17 cellular contexts compared by ENCODE assay signal in the genomic region with DNA sequence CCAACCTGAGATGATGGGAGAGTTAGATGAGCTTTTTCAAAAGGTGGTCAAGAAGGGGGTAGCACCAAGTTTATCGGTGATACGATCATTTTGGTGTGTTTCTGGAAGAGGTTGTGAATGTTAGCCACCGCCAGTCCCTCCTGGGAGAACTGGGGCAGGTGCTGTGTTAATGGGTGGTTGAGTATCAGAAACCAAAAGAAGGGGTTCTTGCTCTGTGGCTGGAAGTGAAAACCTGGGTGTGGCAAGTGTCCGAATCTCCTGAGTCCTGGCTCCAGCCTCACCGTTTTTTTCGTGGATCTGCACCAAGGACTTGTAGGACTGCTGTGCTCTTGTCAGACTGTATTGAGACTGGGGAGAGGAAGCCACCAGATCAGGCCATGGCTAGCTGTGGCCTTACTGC. TPM values are rescaled to one million over a fixed set of nuclear protein-coding genes. Genes with fewer than 3 reads are reported as not detected.
A peak's percentile ranks its signal among the peaks of the same experiment; 100 is the strongest.
DNase-seq lines count a peak whose midpoint lies in the region; ATAC-seq and TF ChIP-seq lines count a peak whose summit lies in the region.
"Had no signal": no experiment of that assay in that cellular context is flagged by ENCODE, and none has a peak within 500 bp of the region (broad histone marks: within the 10 kb centered on the region; RNA-seq: fewer than 3 reads in every experiment).

No MANE protein-coding gene starts in this region.

- H3K27ac Mint-ChIP-seq in activated naive CD8-positive, alpha-beta T cell = peak overlapping the region; percentile 22
- no peak overlapping the region for H3K27ac Mint-ChIP-seq in activated naive CD8-positive, alpha-beta T cell treated with anti-CD3 and anti-CD28 coated beads for 36 hours
- H3K27ac Mint-ChIP-seq in chondrocyte (ENCODE audit: unreplicated experiment) = peak overlapping the region; percentile 60
- peak overlapping the region; percentile 2 for H3K27ac Mint-ChIP-seq in stimulated activated naive B cell treated with anti-CD40 and anti-IgM and Interleukin-4, amounts not matched to agents 10 μg/mL and 1 μg/mL and 100 μg/mL, for 72 hours
- H3K27ac Mint-ChIP-seq: B cell; CD4-positive, alpha-beta T cell had no signal

- H3K79me2 ChIP-seq in MM.1S (ENCODE audit: low read length) = peaks cover 17% of the 10 kb centered on the region

- no peak overlapping the region for H3K9ac ChIP-seq in MM.1S (ENCODE audit: low read length)

- peaks cover 2% of the 10 kb centered on the region for H3K36me3 Mint-ChIP-seq in activated naive CD8-positive, alpha-beta T cell
- H3K36me3 Mint-ChIP-seq in activated naive CD8-positive, alpha-beta T cell treated with anti-CD3 and anti-CD28 coated beads for 36 hours = peaks cover 25% of the 10 kb centered on the region
- peaks cover 44% of the 10 kb centered on the region for H3K36me3 Mint-ChIP-seq in chondrocyte (ENCODE audit: low read depth)
- H3K36me3 Mint-ChIP-seq in stimulated activated naive B cell treated with anti-CD40 and anti-IgM and Interleukin-4, amounts not matched to agents 10 μg/mL and 1 μg/mL and 100 μg/mL, for 72 hours = peaks cover 30 to 66% of the 10 kb centered on the region in 2 donors

- H3K9me3 ChIP-seq in MM.1S (replicated peaks; ENCODE audit: insufficient read depth, low read length) = no peaks in the 10 kb centered on the region
- H3K9me3 ChIP-seq: HAP-1 had no signal

- no peaks in the 10 kb centered on the region for H3K9me3 Mint-ChIP-seq in activated naive CD8-positive, alpha-beta T cell (ENCODE audit: low read depth)
- H3K9me3 Mint-ChIP-seq in activated naive CD8-positive, alpha-beta T cell treated with anti-CD3 and anti-CD28 coated beads for 36 hours = no peaks in the 10 kb centered on the region
- H3K9me3 Mint-ChIP-seq in chondrocyte (ENCODE audit: low read depth) = no peaks in the 10 kb centered on the region
- H3K9me3 Mint-ChIP-seq in stimulated activated naive B cell treated with anti-CD40 and anti-IgM and Interleukin-4, amounts not matched to agents 10 μg/mL and 1 μg/mL and 100 μg/mL, for 72 hours = no peaks in the 10 kb centered on the region
- H3K9me3 Mint-ChIP-seq: CD4-positive, alpha-beta T cell had no signal

- H3K9me2 ChIP-seq in MM.1S (replicated peaks; ENCODE audit: insufficient read depth, low read length) = no peaks in the 10 kb centered on the region

- no peak overlapping the region for H3K4me3 ChIP-seq in MM.1S (ENCODE audit: low read length)
- H3K4me3 ChIP-seq: HAP-1 had no signal

- peaks cover 10% of the 10 kb centered on the region; the same call in 1 of the 2 replicates for H3F3A ChIP-seq in MM.1S (ENCODE audit: insufficient read depth, low read length)

- no peak for DNase-seq in activated naive CD8-positive, alpha-beta T cell treated with anti-CD3 and anti-CD28 coated beads for 36 hours
- DNase-seq in MM.1S (peak; percentile 36), chondrocyte (ENCODE audit: low spot score) (no peak), HPDE6-E6E7 (ENCODE audit: extremely low spot score) (no peak)
- DNase-seq in stimulated activated naive B cell treated with anti-CD40 and anti-IgM and Interleukin-4, amounts not matched to agents 10 μg/mL and 1 μg/mL and 100 μg/mL, for 72 hours = no peak
- DNase-seq: C1 segment of cervical spinal cord; Calu3; CD4-positive, alpha-beta T cell; DMS 273 treated with DMSO at 0.1 percent for 48 hours had no signal

- no peak for ATAC-seq in stimulated activated naive B cell treated with anti-CD40 and anti-IgM and Interleukin-4, amounts not matched to agents 10 μg/mL and 1 μg/mL and 100 μg/mL, for 72 hours (replicated peaks)
- ATAC-seq in HG02852 (IDR thresholded peaks at IDR 0.05; ENCODE audit: unreplicated experiment) (no peak), GM18861 (IDR thresholded peaks at IDR 0.05; ENCODE audit: unreplicated experiment) (no peak)

- H2AFZ ChIP-seq in MM.1S (ENCODE audit: low read length) = no peak overlapping the region

- H3K27me3 Mint-ChIP-seq in activated naive CD8-positive, alpha-beta T cell = no peaks in the 10 kb centered on the region
- H3K27me3 Mint-ChIP-seq in activated naive CD8-positive, alpha-beta T cell treated with anti-CD3 and anti-CD28 coated beads for 36 hours = no peaks in the 10 kb centered on the region
- H3K27me3 Mint-ChIP-seq in chondrocyte (ENCODE audit: low read depth) = no peaks in the 10 kb centered on the region
- H3K27me3 Mint-ChIP-seq in stimulated activated naive B cell treated with anti-CD40 and anti-IgM and Interleukin-4, amounts not matched to agents 10 μg/mL and 1 μg/mL and 100 μg/mL, for 72 hours = no peaks in the 10 kb centered on the region
- H3K27me3 Mint-ChIP-seq: B cell; CD4-positive, alpha-beta T cell had no signal

- peak overlapping the region; percentile 22; the same call in 1 of the 2 replicates for H3K4me2 ChIP-seq in MM.1S (ENCODE audit: low read depth, low read length)

- H3K36me3 ChIP-seq in MM.1S (replicated peaks; ENCODE audit: insufficient read depth, low read length) = peaks cover 42% of the 10 kb centered on the region

- no peak overlapping the region for H3K27ac ChIP-seq in MM.1S (ENCODE audit: low read length)

- peaks cover 27% of the 10 kb centered on the region for H3K4me1 Mint-ChIP-seq in activated naive CD8-positive, alpha-beta T cell (ENCODE audit: low read depth)
- H3K4me1 Mint-ChIP-seq in activated naive CD8-positive, alpha-beta T cell treated with anti-CD3 and anti-CD28 coated beads for 36 hours = peaks cover 10% of the 10 kb centered on the region
- H3K4me1 Mint-ChIP-seq in chondrocyte (ENCODE audit: low read depth) = peaks cover 20% of the 10 kb centered on the region
- H3K4me1 Mint-ChIP-seq in stimulated activated naive B cell treated with anti-CD40 and anti-IgM and Interleukin-4, amounts not matched to agents 10 μg/mL and 1 μg/mL and 100 μg/mL, for 72 hours = peaks cover 19 to 50% of the 10 kb centered on the region in 2 donors

- peaks cover 19% of the 10 kb centered on the region for H3K4me1 ChIP-seq in MM.1S (ENCODE audit: low read length)
- H3K4me1 ChIP-seq: HAP-1 had no signal

- H3K4me3 Mint-ChIP-seq in activated naive CD8-positive, alpha-beta T cell = no peak overlapping the region
- H3K4me3 Mint-ChIP-seq in activated naive CD8-positive, alpha-beta T cell treated with anti-CD3 and anti-CD28 coated beads for 36 hours = no peak overlapping the region
- H3K4me3 Mint-ChIP-seq in chondrocyte (ENCODE audit: unreplicated experiment) = no peak overlapping the region
- H3K4me3 Mint-ChIP-seq in stimulated activated naive B cell treated with anti-CD40 and anti-IgM and Interleukin-4, amounts not matched to agents 10 μg/mL and 1 μg/mL and 100 μg/mL, for 72 hours = no peak overlapping the region
- H3K4me3 Mint-ChIP-seq: B cell; CD4-positive, alpha-beta T cell had no signal

- no peaks in the 10 kb centered on the region for H3K27me3 ChIP-seq in MM.1S (replicated peaks; ENCODE audit: insufficient read depth, low read length)

- 0 out of 2 replicates have a peak, but pooled peaks cover 5% of the 10 kb centered on the region for H4K20me1 ChIP-seq in MM.1S (ENCODE audit: insufficient read depth, low read length)

- TF ChIP-seq CTCF in MM.1S (IDR thresholded peaks at IDR 0.05; ENCODE audit: low read length) = no peak
- TF ChIP-seq CTCF in chondrocyte (IDR thresholded peaks at IDR 0.05) = no peak

RNA-seq across cellular contexts. Expression of a gene that starts 7.8 kb away (rescaled TPM):
- 10 to 100 TPM; 84.4 to 87.4 TPM for total RNA-seq in activated naive CD8-positive, alpha-beta T cell treated with anti-CD3 and anti-CD28 coated beads for 36 hours
- 72.2 to 92.6 TPM (median 77.7 TPM) in 3 replicates for total RNA-seq in chondrocyte

RNA-seq across cellular contexts. Expression of a gene that starts 16.9 kb away (rescaled TPM):
- not detected for total RNA-seq in activated naive CD8-positive, alpha-beta T cell treated with anti-CD3 and anti-CD28 coated beads for 36 hours
- not detected in 3 replicates for total RNA-seq in chondrocyte
- total RNA-seq: A172; B cell; CD4-positive, alpha-beta T cell; HT-29 had no signal

RNA-seq across cellular contexts. Expression of a gene that starts 48.4 kb away (rescaled TPM):
- total RNA-seq in activated naive CD8-positive, alpha-beta T cell treated with anti-CD3 and anti-CD28 coated beads for 36 hours = not detected
- 0.10 to 0.20 TPM in 2 of 3 replicates, not detected in the other for total RNA-seq in chondrocyte
- total RNA-seq: A172; B cell; Calu3; CD4-positive, alpha-beta T cell; HT-29 had no signal

RNA-seq across cellular contexts. Expression of a gene that starts 48.6 kb away (rescaled TPM):
- not detected for total RNA-seq in activated naive CD8-positive, alpha-beta T cell treated with anti-CD3 and anti-CD28 coated beads for 36 hours
- total RNA-seq in chondrocyte = 0.17 TPM in 1 of 3 replicates, not detected in the others
- total RNA-seq: A172; B cell; Calu3; CD4-positive, alpha-beta T cell; Daoy; HT-29 had no signal

RNA-seq across cellular contexts. Expression of a gene that starts 57.3 kb away (rescaled TPM):
- 100 to 1,000 TPM; 256 TPM for total RNA-seq in activated naive CD8-positive, alpha-beta T cell treated with anti-CD3 and anti-CD28 coated beads for 36 hours
- total RNA-seq in chondrocyte = 125 to 169 TPM (median 125 TPM) in 3 replicates
